8 cellular contexts compared by ENCODE assay signal in the genomic region with DNA sequence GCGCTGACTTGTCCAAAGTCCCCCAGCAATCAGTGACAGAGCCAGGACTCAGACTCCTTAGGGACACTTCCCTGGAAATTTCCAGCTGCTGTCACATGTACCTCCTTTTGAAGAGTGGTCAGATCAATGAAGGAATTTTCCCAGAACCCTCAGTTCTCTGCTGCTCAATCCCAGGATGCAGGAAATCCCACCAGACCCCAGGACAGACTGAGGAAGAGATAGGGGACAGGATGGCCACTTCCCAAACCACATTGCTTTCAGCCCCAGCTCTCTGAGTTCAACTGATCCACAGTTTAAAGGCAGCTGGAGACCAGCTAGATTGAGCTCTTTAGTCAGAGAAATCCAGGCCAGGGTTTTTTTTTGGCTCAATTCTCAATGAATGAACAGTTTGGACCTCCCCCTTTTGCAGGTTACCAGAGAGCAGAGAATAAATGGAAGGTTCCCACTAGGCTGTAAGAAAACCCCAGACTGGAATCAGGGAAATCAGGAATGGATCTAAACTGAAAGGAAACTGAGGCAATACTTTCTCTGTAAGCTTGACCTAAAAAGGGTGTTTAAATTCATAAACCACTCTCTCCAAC.
DNase-seq lines count a peak whose midpoint lies in the region; ATAC-seq and TF ChIP-seq lines count a peak whose summit lies in the region.

No MANE protein-coding gene starts in this region.

- no peak for ATAC-seq in HG03432 (IDR thresholded peaks at IDR 0.05; ENCODE audit: unreplicated experiment)
- no peak for ATAC-seq in GM21360 (IDR thresholded peaks at IDR 0.05; ENCODE audit: unreplicated experiment)

- TF ChIP-seq RAD21 in Ishikawa (IDR thresholded peaks at IDR 0.05; ENCODE audit: low read depth), result no peak

- DNase-seq in DMS53 (lab: John Stamatoyannopoulos, UW), result peak; percentile 82
- DNase-seq in RPMI8226, result peak; percentile 79
- peak; percentile 23 for DNase-seq in fibroblast of gingiva (ENCODE audit: low read depth)
- peak; percentile 80 for DNase-seq in pons (ENCODE audit: low spot score)
- no peak for DNase-seq in activated CD4-positive, alpha-beta T cell treated with anti-CD3 and anti-CD28 coated beads, Interleukin-2, amount 50 U/mL, for 48 hours

- no peak for TF ChIP-seq EP300 in Ishikawa (IDR thresholded peaks at IDR 0.05; ENCODE audit: borderline replicate concordance)

TF ChIP-seq in Ishikawa, 13 proteins besides CTCF, POLR2A, EP300 and RAD21:
- TF ChIP-seq TAF1 (IDR thresholded peaks at IDR 0.05; ENCODE audit: low read depth) (no peak), NFIC (IDR thresholded peaks at IDR 0.05) (no peak), CEBPB (IDR thresholded peaks at IDR 0.05) (peak; percentile 4; the same call in 1 of the 2 replicates), EGR1 (IDR thresholded peaks at IDR 0.05) (no peak), YY1 (IDR thresholded peaks at IDR 0.05; ENCODE audit: low read depth) (peak; percentile 50; the same call in 1 of the 2 replicates), FOXM1 (IDR thresholded peaks at IDR 0.05; ENCODE audit: borderline replicate concordance, low read depth) (no peak), ZBTB7A (IDR thresholded peaks at IDR 0.05; ENCODE audit: low read depth) (no peak)
TF ChIP-seq in Ishikawa: peak in this region for 2.

Comparison
In these comparisons a context has a peak if more than half of its experiments do, and no peak if none do; other contexts are left out.
1. DNase-seq: peak in DMS53 (single experiment), RPMI8226 (single experiment), fibroblast of gingiva (single experiment) and pons (single experiment); none in activated CD4-positive, alpha-beta T cell treated with anti-CD3 and anti-CD28 coated beads, Interleukin-2, amount 50 U/mL, for 48 hours (0 of 2).